ENCODE assay signal across 1 cellular context in the genomic region with DNA sequence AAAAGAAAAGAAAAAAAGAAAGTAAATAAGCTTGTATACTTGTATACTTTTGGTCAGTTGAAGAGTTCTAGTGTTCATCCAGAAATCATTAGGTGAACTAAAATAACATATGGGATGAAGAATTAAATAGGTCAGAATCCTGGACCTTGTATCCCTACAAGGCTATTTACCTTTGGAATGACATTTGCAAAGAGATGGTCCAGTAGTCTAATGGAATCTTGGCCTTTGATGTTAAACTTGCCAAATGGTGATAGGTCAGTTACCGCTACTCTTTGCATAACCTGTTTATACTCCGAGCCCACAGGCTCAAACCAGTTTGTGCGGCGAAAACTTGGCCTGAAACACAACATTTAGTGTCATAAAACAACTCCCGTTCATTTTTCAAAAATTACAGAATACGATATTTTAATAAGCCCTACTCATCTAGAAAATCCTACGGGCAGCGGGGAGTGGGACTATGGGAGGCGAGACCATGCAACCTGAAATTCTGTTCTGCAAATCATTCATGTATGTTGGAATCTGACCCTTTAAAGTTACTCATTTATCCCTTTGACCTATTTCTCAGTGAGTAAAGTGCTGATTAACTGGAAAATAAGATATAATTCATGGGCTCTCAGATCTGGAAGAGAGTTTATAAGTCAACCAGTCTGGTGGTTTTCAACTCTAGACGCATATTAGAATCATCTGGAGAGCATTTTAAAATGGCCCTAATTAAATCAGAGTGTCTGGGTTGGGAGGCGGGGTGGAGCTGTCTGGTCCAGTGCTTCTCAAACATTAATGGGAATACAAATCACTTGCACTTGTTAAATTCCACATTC.
TF ChIP-seq lines count a peak whose summit lies in the region.

No MANE protein-coding gene starts in this region.

TF ChIP-seq in HepG2, 621 proteins besides CTCF, POLR2A, EP300 and RAD21 (continued from another document and continues in another):
- TF ChIP-seq, protein P1, sequence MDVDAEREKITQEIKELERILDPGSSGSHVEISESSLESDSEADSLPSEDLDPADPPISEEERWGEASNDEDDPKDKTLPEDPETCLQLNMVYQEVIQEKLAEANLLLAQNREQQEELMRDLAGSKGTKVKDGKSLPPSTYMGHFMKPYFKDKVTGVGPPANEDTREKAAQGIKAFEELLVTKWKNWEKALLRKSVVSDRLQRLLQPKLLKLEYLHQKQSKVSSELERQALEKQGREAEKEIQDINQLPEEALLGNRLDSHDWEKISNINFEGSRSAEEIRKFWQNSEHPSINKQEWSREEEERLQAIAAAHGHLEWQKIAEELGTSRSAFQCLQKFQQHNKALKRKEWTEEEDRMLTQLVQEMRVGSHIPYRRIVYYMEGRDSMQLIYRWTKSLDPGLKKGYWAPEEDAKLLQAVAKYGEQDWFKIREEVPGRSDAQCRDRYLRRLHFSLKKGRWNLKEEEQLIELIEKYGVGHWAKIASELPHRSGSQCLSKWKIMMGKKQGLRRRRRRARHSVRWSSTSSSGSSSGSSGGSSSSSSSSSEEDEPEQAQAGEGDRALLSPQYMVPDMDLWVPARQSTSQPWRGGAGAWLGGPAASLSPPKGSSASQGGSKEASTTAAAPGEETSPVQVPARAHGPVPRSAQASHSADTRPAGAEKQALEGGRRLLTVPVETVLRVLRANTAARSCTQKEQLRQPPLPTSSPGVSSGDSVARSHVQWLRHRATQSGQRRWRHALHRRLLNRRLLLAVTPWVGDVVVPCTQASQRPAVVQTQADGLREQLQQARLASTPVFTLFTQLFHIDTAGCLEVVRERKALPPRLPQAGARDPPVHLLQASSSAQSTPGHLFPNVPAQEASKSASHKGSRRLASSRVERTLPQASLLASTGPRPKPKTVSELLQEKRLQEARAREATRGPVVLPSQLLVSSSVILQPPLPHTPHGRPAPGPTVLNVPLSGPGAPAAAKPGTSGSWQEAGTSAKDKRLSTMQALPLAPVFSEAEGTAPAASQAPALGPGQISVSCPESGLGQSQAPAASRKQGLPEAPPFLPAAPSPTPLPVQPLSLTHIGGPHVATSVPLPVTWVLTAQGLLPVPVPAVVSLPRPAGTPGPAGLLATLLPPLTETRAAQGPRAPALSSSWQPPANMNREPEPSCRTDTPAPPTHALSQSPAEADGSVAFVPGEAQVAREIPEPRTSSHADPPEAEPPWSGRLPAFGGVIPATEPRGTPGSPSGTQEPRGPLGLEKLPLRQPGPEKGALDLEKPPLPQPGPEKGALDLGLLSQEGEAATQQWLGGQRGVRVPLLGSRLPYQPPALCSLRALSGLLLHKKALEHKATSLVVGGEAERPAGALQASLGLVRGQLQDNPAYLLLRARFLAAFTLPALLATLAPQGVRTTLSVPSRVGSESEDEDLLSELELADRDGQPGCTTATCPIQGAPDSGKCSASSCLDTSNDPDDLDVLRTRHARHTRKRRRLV (CRISPR knock-in tag; IDR thresholded peaks at IDR 0.05): no peak
- TF ChIP-seq KDM5A (IDR thresholded peaks at IDR 0.05; ENCODE audit: borderline replicate concordance, low read length): peak; percentile 67; the same call in 1 of the 2 replicates
- peak; percentile 31; the same call in 1 of the 2 replicates for TF ChIP-seq TARDBP (CRISPR knock-in tag; IDR thresholded peaks at IDR 0.05)
- no peak for TF ChIP-seq GABPB1 (CRISPR knock-in tag; IDR thresholded peaks at IDR 0.05)
- TF ChIP-seq, protein P2, sequence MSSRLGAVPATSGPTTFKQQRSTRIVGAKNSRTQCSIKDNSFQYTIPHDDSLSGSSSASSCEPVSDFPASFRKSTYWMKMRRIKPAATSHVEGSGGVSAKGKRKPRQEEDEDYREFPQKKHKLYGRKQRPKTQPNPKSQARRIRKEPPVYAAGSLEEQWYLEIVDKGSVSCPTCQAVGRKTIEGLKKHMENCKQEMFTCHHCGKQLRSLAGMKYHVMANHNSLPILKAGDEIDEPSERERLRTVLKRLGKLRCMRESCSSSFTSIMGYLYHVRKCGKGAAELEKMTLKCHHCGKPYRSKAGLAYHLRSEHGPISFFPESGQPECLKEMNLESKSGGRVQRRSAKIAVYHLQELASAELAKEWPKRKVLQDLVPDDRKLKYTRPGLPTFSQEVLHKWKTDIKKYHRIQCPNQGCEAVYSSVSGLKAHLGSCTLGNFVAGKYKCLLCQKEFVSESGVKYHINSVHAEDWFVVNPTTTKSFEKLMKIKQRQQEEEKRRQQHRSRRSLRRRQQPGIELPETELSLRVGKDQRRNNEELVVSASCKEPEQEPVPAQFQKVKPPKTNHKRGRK (CRISPR knock-in tag; IDR thresholded peaks at IDR 0.05): no peak
- no peak for TF ChIP-seq ZNF367 (CRISPR knock-in tag; IDR thresholded peaks at IDR 0.05; ENCODE audit: borderline replicate concordance)
- TF ChIP-seq NCOR1 (IDR thresholded peaks at IDR 0.05; ENCODE audit: borderline replicate concordance, low read length): peak; percentile 93
- TF ChIP-seq, protein P3, sequence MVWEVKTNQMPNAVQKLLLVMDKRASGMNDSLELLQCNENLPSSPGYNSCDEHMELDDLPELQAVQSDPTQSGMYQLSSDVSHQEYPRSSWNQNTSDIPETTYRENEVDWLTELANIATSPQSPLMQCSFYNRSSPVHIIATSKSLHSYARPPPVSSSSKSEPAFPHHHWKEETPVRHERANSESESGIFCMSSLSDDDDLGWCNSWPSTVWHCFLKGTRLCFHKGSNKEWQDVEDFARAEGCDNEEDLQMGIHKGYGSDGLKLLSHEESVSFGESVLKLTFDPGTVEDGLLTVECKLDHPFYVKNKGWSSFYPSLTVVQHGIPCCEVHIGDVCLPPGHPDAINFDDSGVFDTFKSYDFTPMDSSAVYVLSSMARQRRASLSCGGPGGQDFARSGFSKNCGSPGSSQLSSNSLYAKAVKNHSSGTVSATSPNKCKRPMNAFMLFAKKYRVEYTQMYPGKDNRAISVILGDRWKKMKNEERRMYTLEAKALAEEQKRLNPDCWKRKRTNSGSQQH (CRISPR knock-in tag; IDR thresholded peaks at IDR 0.05; ENCODE audit: low read depth): no peak
- TF ChIP-seq RFX5 (IDR thresholded peaks at IDR 0.05; ENCODE audit: low read depth, low read length): no peak
- TF ChIP-seq TOE1 (CRISPR knock-in tag; IDR thresholded peaks at IDR 0.05): no peak
- no peak for TF ChIP-seq SALL2 (CRISPR knock-in tag; IDR thresholded peaks at IDR 0.05)
- no peak for TF ChIP-seq SOX13 (IDR thresholded peaks at IDR 0.05)
- TF ChIP-seq SOX13 (CRISPR knock-in tag; conservative IDR thresholded peaks at IDR 0.05 in 1 of 2, IDR thresholded peaks at IDR 0.05 in 1 of 2): peak in 1 of 2 experiments; percentile 69; a peak in 1 of 4 replicates
- TF ChIP-seq ZNF441 (CRISPR knock-in tag; IDR thresholded peaks at IDR 0.05; ENCODE audit: borderline replicate concordance): no peak
- TF ChIP-seq NFIB (CRISPR knock-in tag; IDR thresholded peaks at IDR 0.05; ENCODE audit: borderline replicate concordance): no peak
- no peak for TF ChIP-seq ZIK1 (CRISPR knock-in tag; IDR thresholded peaks at IDR 0.05; ENCODE audit: borderline replicate concordance, low read depth)
- TF ChIP-seq TMF1 (CRISPR knock-in tag; IDR thresholded peaks at IDR 0.05; ENCODE audit: low read depth): no peak
- no peak for TF ChIP-seq CENPT (CRISPR knock-in tag; IDR thresholded peaks at IDR 0.05; ENCODE audit: low read depth)
- no peak for TF ChIP-seq ZNF83 (CRISPR knock-in tag; IDR thresholded peaks at IDR 0.05; ENCODE audit: borderline replicate concordance)
- no peak for TF ChIP-seq RFXAP (CRISPR knock-in tag; IDR thresholded peaks at IDR 0.05; ENCODE audit: borderline replicate concordance)
- no peak for TF ChIP-seq ARNTL (CRISPR knock-in tag; IDR thresholded peaks at IDR 0.05)
- TF ChIP-seq ZNF772 (CRISPR knock-in tag; IDR thresholded peaks at IDR 0.05): no peak
- no peak for TF ChIP-seq ZNF557 (CRISPR knock-in tag; IDR thresholded peaks at IDR 0.05)
- TF ChIP-seq, protein P4, sequence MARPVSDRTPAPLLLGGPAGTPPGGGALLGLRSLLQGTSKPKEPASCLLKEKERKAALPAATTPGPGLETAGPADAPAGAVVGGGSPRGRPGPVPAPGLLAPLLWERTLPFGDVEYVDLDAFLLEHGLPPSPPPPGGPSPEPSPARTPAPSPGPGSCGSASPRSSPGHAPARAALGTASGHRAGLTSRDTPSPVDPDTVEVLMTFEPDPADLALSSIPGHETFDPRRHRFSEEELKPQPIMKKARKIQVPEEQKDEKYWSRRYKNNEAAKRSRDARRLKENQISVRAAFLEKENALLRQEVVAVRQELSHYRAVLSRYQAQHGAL (CRISPR knock-in tag; IDR thresholded peaks at IDR 0.05; ENCODE audit: not compliant biosample characterization): no peak
- TF ChIP-seq ZNF225 (CRISPR knock-in tag; IDR thresholded peaks at IDR 0.05): no peak
- TF ChIP-seq, protein P5, sequence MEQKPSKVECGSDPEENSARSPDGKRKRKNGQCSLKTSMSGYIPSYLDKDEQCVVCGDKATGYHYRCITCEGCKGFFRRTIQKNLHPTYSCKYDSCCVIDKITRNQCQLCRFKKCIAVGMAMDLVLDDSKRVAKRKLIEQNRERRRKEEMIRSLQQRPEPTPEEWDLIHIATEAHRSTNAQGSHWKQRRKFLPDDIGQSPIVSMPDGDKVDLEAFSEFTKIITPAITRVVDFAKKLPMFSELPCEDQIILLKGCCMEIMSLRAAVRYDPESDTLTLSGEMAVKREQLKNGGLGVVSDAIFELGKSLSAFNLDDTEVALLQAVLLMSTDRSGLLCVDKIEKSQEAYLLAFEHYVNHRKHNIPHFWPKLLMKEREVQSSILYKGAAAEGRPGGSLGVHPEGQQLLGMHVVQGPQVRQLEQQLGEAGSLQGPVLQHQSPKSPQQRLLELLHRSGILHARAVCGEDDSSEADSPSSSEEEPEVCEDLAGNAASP (CRISPR knock-in tag; IDR thresholded peaks at IDR 0.05; ENCODE audit: borderline replicate concordance): no peak
- no peak for TF ChIP-seq ZFP36L1 (CRISPR knock-in tag; IDR thresholded peaks at IDR 0.05)
- TF ChIP-seq, protein P6, sequence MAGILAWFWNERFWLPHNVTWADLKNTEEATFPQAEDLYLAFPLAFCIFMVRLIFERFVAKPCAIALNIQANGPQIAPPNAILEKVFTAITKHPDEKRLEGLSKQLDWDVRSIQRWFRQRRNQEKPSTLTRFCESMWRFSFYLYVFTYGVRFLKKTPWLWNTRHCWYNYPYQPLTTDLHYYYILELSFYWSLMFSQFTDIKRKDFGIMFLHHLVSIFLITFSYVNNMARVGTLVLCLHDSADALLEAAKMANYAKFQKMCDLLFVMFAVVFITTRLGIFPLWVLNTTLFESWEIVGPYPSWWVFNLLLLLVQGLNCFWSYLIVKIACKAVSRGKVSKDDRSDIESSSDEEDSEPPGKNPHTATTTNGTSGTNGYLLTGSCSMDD (CRISPR knock-in tag; IDR thresholded peaks at IDR 0.05): no peak
- no peak for TF ChIP-seq ZBTB42 (CRISPR knock-in tag; IDR thresholded peaks at IDR 0.05)
- TF ChIP-seq, protein P7, sequence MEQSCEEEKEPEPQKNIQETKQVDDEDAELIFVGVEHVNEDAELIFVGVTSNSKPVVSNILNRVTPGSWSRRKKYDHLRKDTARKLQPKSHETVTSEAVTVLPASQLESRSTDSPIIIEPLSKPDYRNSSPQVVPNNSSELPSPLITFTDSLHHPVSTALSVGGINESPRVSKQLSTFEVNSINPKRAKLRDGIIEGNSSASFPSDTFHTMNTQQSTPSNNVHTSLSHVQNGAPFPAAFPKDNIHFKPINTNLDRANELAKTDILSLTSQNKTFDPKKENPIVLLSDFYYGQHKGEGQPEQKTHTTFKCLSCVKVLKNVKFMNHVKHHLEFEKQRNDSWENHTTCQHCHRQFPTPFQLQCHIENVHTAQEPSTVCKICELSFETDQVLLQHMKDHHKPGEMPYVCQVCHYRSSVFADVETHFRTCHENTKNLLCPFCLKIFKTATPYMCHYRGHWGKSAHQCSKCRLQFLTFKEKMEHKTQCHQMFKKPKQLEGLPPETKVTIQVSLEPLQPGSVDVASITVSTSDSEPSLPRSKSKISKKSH (CRISPR knock-in tag; IDR thresholded peaks at IDR 0.05; ENCODE audit: borderline replicate concordance): no peak
- 0 out of 2 replicates have a peak, but pooled peaks have one; percentile 33 for TF ChIP-seq HOXA5 (CRISPR knock-in tag; IDR thresholded peaks at IDR 0.05)
- TF ChIP-seq KAT8 (CRISPR knock-in tag; IDR thresholded peaks at IDR 0.05): no peak; the same call in 1 of the 2 replicates
- TF ChIP-seq FOXK2 (IDR thresholded peaks at IDR 0.05): peak; percentile 85
- TF ChIP-seq TRIM24 (CRISPR knock-in tag; IDR thresholded peaks at IDR 0.05): no peak
- TF ChIP-seq SIN3A (IDR thresholded peaks at IDR 0.05; ENCODE audit: borderline replicate concordance, low read depth, low read length): no peak
- no peak; a peak in 1 of 4 replicates for TF ChIP-seq MAFK (conservative IDR thresholded peaks at IDR 0.05 in 1 of 2, IDR thresholded peaks at IDR 0.05 in 1 of 2; ENCODE audit: low read length in 2 of 2)
- no peak for TF ChIP-seq MBD4 (IDR thresholded peaks at IDR 0.05; ENCODE audit: borderline replicate concordance, low read length)
- TF ChIP-seq, protein P8, sequence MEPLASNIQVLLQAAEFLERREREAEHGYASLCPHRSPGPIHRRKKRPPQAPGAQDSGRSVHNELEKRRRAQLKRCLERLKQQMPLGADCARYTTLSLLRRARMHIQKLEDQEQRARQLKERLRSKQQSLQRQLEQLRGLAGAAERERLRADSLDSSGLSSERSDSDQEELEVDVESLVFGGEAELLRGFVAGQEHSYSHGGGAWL (CRISPR knock-in tag; IDR thresholded peaks at IDR 0.05): no peak
- peak; percentile 91 for TF ChIP-seq ZNF644 (CRISPR knock-in tag; IDR thresholded peaks at IDR 0.05; ENCODE audit: low read depth)
- no peak for TF ChIP-seq TOPORS (CRISPR knock-in tag; IDR thresholded peaks at IDR 0.05)
- TF ChIP-seq ZNF3 (CRISPR knock-in tag; IDR thresholded peaks at IDR 0.05): no peak
- TF ChIP-seq RCOR2 (CRISPR knock-in tag; IDR thresholded peaks at IDR 0.05): no peak
- no peak for TF ChIP-seq PHF5A (CRISPR knock-in tag; IDR thresholded peaks at IDR 0.05; ENCODE audit: low read depth, unreplicated experiment)
- no peak for TF ChIP-seq HOXD1 (CRISPR knock-in tag; IDR thresholded peaks at IDR 0.05)
- peak; percentile 47; the same call in 1 of the 2 replicates for TF ChIP-seq HHEX (CRISPR knock-in tag; IDR thresholded peaks at IDR 0.05)
- TF ChIP-seq ZNF891 (CRISPR knock-in tag; IDR thresholded peaks at IDR 0.05): no peak
- TF ChIP-seq CCDC6 (CRISPR knock-in tag; IDR thresholded peaks at IDR 0.05): no peak
- TF ChIP-seq KDM6A (CRISPR knock-in tag; IDR thresholded peaks at IDR 0.05; ENCODE audit: low read depth): peak; percentile 78
- TF ChIP-seq SP140L (CRISPR knock-in tag; IDR thresholded peaks at IDR 0.05; ENCODE audit: borderline replicate concordance): no peak
- TF ChIP-seq ZNF761 (CRISPR knock-in tag; conservative IDR thresholded peaks at IDR 0.05): no peak
- TF ChIP-seq, protein P9, sequence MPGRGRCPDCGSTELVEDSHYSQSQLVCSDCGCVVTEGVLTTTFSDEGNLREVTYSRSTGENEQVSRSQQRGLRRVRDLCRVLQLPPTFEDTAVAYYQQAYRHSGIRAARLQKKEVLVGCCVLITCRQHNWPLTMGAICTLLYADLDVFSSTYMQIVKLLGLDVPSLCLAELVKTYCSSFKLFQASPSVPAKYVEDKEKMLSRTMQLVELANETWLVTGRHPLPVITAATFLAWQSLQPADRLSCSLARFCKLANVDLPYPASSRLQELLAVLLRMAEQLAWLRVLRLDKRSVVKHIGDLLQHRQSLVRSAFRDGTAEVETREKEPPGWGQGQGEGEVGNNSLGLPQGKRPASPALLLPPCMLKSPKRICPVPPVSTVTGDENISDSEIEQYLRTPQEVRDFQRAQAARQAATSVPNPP (CRISPR knock-in tag; IDR thresholded peaks at IDR 0.05): no peak
- TF ChIP-seq, protein P10, sequence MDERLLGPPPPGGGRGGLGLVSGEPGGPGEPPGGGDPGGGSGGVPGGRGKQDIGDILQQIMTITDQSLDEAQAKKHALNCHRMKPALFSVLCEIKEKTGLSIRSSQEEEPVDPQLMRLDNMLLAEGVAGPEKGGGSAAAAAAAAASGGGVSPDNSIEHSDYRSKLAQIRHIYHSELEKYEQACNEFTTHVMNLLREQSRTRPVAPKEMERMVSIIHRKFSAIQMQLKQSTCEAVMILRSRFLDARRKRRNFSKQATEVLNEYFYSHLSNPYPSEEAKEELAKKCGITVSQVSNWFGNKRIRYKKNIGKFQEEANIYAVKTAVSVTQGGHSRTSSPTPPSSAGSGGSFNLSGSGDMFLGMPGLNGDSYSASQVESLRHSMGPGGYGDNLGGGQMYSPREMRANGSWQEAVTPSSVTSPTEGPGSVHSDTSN (CRISPR knock-in tag; IDR thresholded peaks at IDR 0.05): no peak
